Comparison of ENCODE assay signal across 23 cellular contexts in the genomic region with DNA sequence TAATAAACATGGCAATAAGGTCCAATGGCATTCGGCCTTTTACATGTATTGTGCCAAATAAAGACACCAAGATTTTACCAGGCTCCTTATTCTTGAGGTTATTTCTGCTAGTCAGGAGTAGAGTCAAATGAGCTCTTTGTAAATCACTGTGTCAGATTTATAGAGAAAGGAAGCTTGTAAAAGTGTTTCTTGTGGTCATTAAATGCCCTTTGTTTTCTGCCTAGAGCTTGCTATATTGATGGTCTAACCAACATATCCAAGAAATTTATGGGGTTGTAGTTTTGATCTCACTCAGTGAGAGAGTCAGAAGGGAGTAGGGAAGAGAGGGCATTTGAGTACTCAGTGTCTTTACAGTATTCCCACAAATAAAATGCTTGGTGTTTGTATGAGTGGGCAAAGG.
"Had no signal": no experiment of that assay in that cellular context is flagged by ENCODE, and none has a peak within 500 bp of the region (broad histone marks: within the 10 kb centered on the region; RNA-seq: fewer than 3 reads in every experiment).

No MANE protein-coding gene starts in this region.

- H3K4me3 ChIP-seq: coronary artery, dorsolateral prefrontal cortex, esophagus muscularis mucosa, gastrocnemius medialis, hepatocyte, left lung, lower lobe of right lung, mucosa of descending colon had no signal

- H3K9me3 ChIP-seq: esophagus muscularis mucosa, left lung, lower lobe of right lung, mucosa of descending colon had no signal

- H3K36me3 ChIP-seq: esophagus muscularis mucosa, gastrocnemius medialis, left lung, lower lobe of right lung had no signal

- H3K27ac ChIP-seq: coronary artery, dorsolateral prefrontal cortex, esophagus muscularis mucosa, foreskin keratinocyte, gastrocnemius medialis, hepatocyte, left lung, lower lobe of right lung had no signal

- H3K4me1 ChIP-seq: esophagus muscularis mucosa, gastrocnemius medialis, left lung, lower lobe of right lung had no signal

- ATAC-seq: foreskin keratinocyte, gastrocnemius medialis, left colon, left lung, left ventricle myocardium superior, lower lobe of right lung, mucosa of descending colon had no signal

- H3K27me3 ChIP-seq: esophagus muscularis mucosa, foreskin keratinocyte, gastrocnemius medialis, hepatocyte, left lung had no signal

- DNase-seq: dermis blood vessel endothelial cell; dorsolateral prefrontal cortex; effector CD4-positive, alpha-beta T cell; effector memory CD4-positive, alpha-beta T cell; foreskin keratinocyte; gastrocnemius medialis; glutamatergic neuron; head of caudate nucleus; hypothalamus; immature natural killer cell; islet precursor cell; kidney; kidney glomerular epithelial cell; left colon; left lung; left ventricle myocardium superior; lower lobe of right lung; mesenchymal stem cell; mucosa of descending colon; naive B cell had no signal
